22 cellular contexts compared by ENCODE assay signal in genomic region chr9:117678882-117679281, GRCh38. TPM values are rescaled to one million over a fixed set of nuclear protein-coding genes. Genes with fewer than 3 reads are reported as not detected.
DNase-seq lines count a peak whose midpoint lies in the region; ATAC-seq lines count a peak whose summit lies in the region.
"Had no signal": no experiment of that assay in that cellular context is flagged by ENCODE, and none has a peak within 500 bp of the region (broad histone marks: within the 10 kb centered on the region; RNA-seq: fewer than 3 reads in every experiment).

No MANE protein-coding gene starts in this region.

- ATAC-seq in GM19043 (IDR thresholded peaks at IDR 0.05; ENCODE audit: low read depth, unreplicated experiment): peak; percentile 36
- ATAC-seq: K562; natural killer cell treated with Interleukin-12 subunit alpha and Interleukin-12 subunit beta and Interleukin-15 and Interleukin-18, amount 100 ng/mL, for 72 hours had no signal

- H3K4me3 ChIP-seq in SJSA1: no peak overlapping the region
- H3K4me3 ChIP-seq: K562, lung, tibial artery had no signal

- H3K27me3 ChIP-seq in SJSA1 (replicated peaks): no peaks in the 10 kb centered on the region
- H3K27me3 ChIP-seq: tibial artery had no signal

- H3K27ac ChIP-seq in SJSA1: no peak overlapping the region
- H3K27ac ChIP-seq: tibial artery had no signal

- H3K9me3 ChIP-seq in SJSA1 (replicated peaks): no peaks in the 10 kb centered on the region
- H3K9me3 ChIP-seq: tibial artery had no signal

- H3K4me1 ChIP-seq in SJSA1 (replicated peaks): peaks cover 24% of the 10 kb centered on the region

- DNase-seq in A172 (ENCODE audit: low spot score) (peak; percentile 18), SJSA1 (ENCODE audit: low read depth in 1 of 2, low spot score in 2 of 2) (peak; percentile 42 to 70), kidney glomerular epithelial cell (lab: John Stamatoyannopoulos, UW) (peak; percentile 32), NCI-H1930 (lab: John Stamatoyannopoulos, UW) (no peak), inferior parietal cortex (ENCODE audit: extremely low spot score) (no peak), NCI-H82 (lab: John Stamatoyannopoulos, UW) (no peak), occipital lobe (lab: John Stamatoyannopoulos, UW) (no peak)
- DNase-seq: activated CD4-positive, alpha-beta T cell treated with anti-CD3 and anti-CD28 coated beads, Interleukin-2, amount 50 U/mL, for 4 hours; amniotic stem cell; COR-L47; cortex of kidney; GDM1; H7; NCI-H1417 treated with DMSO at 0.1 percent for 48 hours; NCI-H226; stimulated activated CD4-positive, alpha-beta T cell treated with anti-CD3 and anti-CD28 coated beads, Interleukin-2, amount 100 ng/mL, for 24 hours; tibial artery had no signal

- H3K36me3 ChIP-seq in SJSA1: no peaks in the 10 kb centered on the region
- H3K36me3 ChIP-seq: tibial artery had no signal

RNA-seq across cellular contexts. Expression of gene TLR4, which starts 25.3 kb away (rescaled TPM):
- total RNA-seq in A172 (2014; rRNA removed; shearing (Covaris generic)): 11.6 and 18.5 TPM in 2 replicates
- 19.5 and 27.3 TPM in 2 replicates for total RNA-seq in SJSA1 (2014; rRNA removed; shearing (Covaris generic))
- total RNA-seq in occipital lobe: 10.8 TPM
- total RNA-seq: activated T-helper 1 cell treated with anti-CD3 and anti-CD28 coated beads, Interleukin-12 subunit alpha, Interleukin-12 subunit beta, Interleukin-2, Interleukin-4 antibody, amounts not matched to agents 30 ng/mL and 10 ng/mL and 1 ng/mL, durations not matched to agents 14 hours and 24 hours and 36 hours; H7 had no signal

Comparison
In these comparisons a context has a peak if more than half of its experiments do, and no peak if none do; other contexts are left out.
1. DNase-seq: peak in A172 (single experiment), SJSA1 (2 of 2) and kidney glomerular epithelial cell (single experiment); none in NCI-H1930 (0 of 2), inferior parietal cortex (single experiment), NCI-H82 (single experiment) and occipital lobe (single experiment).